17 cellular contexts compared by ENCODE assay signal in the genomic region with DNA sequence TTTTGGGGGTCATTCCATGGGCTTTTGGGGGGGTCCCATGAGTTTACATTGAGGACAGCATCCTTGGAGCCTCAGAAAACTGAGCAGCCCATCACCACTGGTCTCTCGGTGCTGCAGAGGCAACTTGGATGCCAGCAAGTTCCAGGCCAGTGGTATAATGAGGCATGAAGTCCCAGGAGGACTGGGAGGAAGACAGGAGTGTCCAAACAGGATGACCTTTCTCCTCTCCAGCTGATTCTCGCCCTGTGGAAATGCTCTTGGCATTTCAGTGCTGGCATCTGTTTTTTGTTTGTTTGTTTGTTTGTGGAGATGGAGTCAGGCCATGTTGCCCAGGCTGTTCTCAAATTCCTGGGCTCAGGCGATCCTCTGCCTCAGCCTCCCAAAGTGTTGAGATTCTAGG.
"Had no signal": no experiment of that assay in that cellular context is flagged by ENCODE, and none has a peak within 500 bp of the region (broad histone marks: within the 10 kb centered on the region; RNA-seq: fewer than 3 reads in every experiment).

No MANE protein-coding gene starts in this region.

- H3K4me3 ChIP-seq: adrenal gland, gastroesophageal sphincter, heart right ventricle, left lung, right atrium auricular region, tibial nerve, uterus had no signal

- H3K27me3 ChIP-seq: adrenal gland, gastroesophageal sphincter, heart right ventricle, left lung, right atrium auricular region, tibial nerve, uterus had no signal

- H3K36me3 ChIP-seq: adrenal gland, gastroesophageal sphincter, heart right ventricle, left lung, right atrium auricular region, tibial nerve, uterus had no signal

- DNase-seq: activated CD4-positive, alpha-beta T cell treated with anti-CD3 and anti-CD28 coated beads for 48 hours; activated naive CD4-positive, alpha-beta T cell treated with Interleukin-2 at 50 U/mL for 16 hours; adrenal gland; heart right ventricle; islet precursor cell; left lung; naive thymus-derived CD4-positive, alpha-beta T cell; occipital lobe; small intestine; stimulated activated CD4-positive, alpha-beta T cell treated with anti-CD3 and anti-CD28 coated beads, Interleukin-4, amount 100 ng/mL, for 24 hours; stimulated activated naive CD4-positive, alpha-beta T cell treated with Interleukin-2 at 50 U/mL for 16 hours; substantia nigra; uterus had no signal

- H3K27me3 Mint-ChIP-seq: naive thymus-derived CD4-positive, alpha-beta T cell had no signal

- H3K4me1 ChIP-seq: adrenal gland, left lung, right atrium auricular region, uterus had no signal

- H3K9me3 ChIP-seq: adrenal gland, gastroesophageal sphincter, heart right ventricle, left lung, right atrium auricular region, tibial nerve, uterus had no signal

- ATAC-seq: gastroesophageal sphincter; heart right ventricle; left lung; naive thymus-derived CD4-positive, alpha-beta T cell had no signal

- H3K27ac ChIP-seq: adrenal gland, epithelial cell of prostate, gastroesophageal sphincter, heart right ventricle, left lung, right atrium auricular region, tibial nerve, uterus had no signal

- H3K4me3 Mint-ChIP-seq: naive thymus-derived CD4-positive, alpha-beta T cell had no signal
